Comparison of ENCODE assay signal across 8 cellular contexts in the genomic region with DNA sequence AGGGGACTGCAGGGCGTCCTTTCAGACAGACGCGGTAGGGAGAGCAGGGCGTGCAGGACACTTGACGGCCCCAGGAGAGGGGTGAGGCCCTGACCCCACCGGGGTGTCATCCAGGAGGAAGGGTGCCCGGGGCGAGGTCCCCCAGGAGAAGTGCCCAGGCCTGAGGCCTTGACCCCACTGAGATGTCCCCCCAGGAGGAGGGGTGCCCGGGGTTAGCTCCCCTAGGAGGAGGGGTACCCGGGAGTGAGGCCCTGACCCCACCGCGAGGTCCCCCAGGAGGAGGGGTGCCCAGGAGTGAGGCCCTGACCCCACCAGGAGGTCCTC. TPM values are rescaled to one million over a fixed set of nuclear protein-coding genes. Genes with fewer than 3 reads are reported as not detected.
DNase-seq lines count a peak whose midpoint lies in the region; ATAC-seq and TF ChIP-seq lines count a peak whose summit lies in the region.

No MANE protein-coding gene starts in this region.

- H3K27me3 Mint-ChIP-seq in CD4-positive, CD25-positive, alpha-beta regulatory T cell: no peaks in the 10 kb centered on the region
- H3K27me3 Mint-ChIP-seq in neural progenitor cell (ENCODE audit: insufficient read depth, low read depth): peaks cover 2% of the 10 kb centered on the region

- H3K79me2 ChIP-seq in neural progenitor cell (ENCODE audit: low read depth): no peaks in the 10 kb centered on the region

- H3K4me1 Mint-ChIP-seq in CD4-positive, CD25-positive, alpha-beta regulatory T cell: peaks cover 11 to 52% (median 23%) of the 10 kb centered on the region in 4 donors
- peaks cover 20% of the 10 kb centered on the region for H3K4me1 Mint-ChIP-seq in neural progenitor cell

- no peaks in the 10 kb centered on the region for H4K20me1 ChIP-seq in neural progenitor cell (ENCODE audit: low read depth)

- H3K9me3 ChIP-seq in CD4-positive, CD25-positive, alpha-beta regulatory T cell (ENCODE audit: control insufficient read depth in 2 of 2, low read length in 2 of 2): no peaks in the 10 kb centered on the region
- H3K9me3 ChIP-seq in MG63 (peaks cover 5% of the 10 kb centered on the region), neural progenitor cell (ENCODE audit: low read depth) (no peaks in the 10 kb centered on the region)

- DNase-seq in CD4-positive, CD25-positive, alpha-beta regulatory T cell: no peak
- DNase-seq in MG63: no peak
- DNase-seq in ecto neural progenitor cell (ENCODE audit: low spot score): peak; percentile 48
- DNase-seq in neural progenitor cell (ENCODE audit: low spot score): no peak
- DNase-seq in left lobe of liver (ENCODE audit: low spot score): no peak

- peaks cover 28% of the 10 kb centered on the region for H3K4me1 ChIP-seq in CD4-positive, CD25-positive, alpha-beta regulatory T cell (ENCODE audit: control insufficient read depth, insufficient read depth, low read length, poor library complexity, severe bottlenecking)
- H3K4me1 ChIP-seq in neural progenitor cell: no peaks in the 10 kb centered on the region

- no peak for TF ChIP-seq CTCF in neural progenitor cell (IDR thresholded peaks at IDR 0.05)

- peak overlapping the region; percentile 78 to 96 (median 90) for H3K27ac Mint-ChIP-seq in CD4-positive, CD25-positive, alpha-beta regulatory T cell
- H3K27ac Mint-ChIP-seq in neural progenitor cell: no peak overlapping the region

- H3F3A ChIP-seq in neural progenitor cell (ENCODE audit: low read depth): peaks cover 5% of the 10 kb centered on the region

- H3K9me3 Mint-ChIP-seq in CD4-positive, CD25-positive, alpha-beta regulatory T cell: no peaks in the 10 kb centered on the region
- peaks cover 2% of the 10 kb centered on the region for H3K9me3 Mint-ChIP-seq in neural progenitor cell

- no peaks in the 10 kb centered on the region for H3K27me3 ChIP-seq in CD4-positive, CD25-positive, alpha-beta regulatory T cell (ENCODE audit: control insufficient read depth, insufficient read depth, low read length)
- H3K27me3 ChIP-seq in MG63: no peaks in the 10 kb centered on the region
- H3K27me3 ChIP-seq in neural progenitor cell: no peaks in the 10 kb centered on the region

- peak overlapping the region; percentile 86 to 93 (median 92) for H3K4me3 Mint-ChIP-seq in CD4-positive, CD25-positive, alpha-beta regulatory T cell
- H3K4me3 Mint-ChIP-seq in neural progenitor cell: peak overlapping the region; percentile 85

- no peaks in the 10 kb centered on the region for H3K36me3 Mint-ChIP-seq in CD4-positive, CD25-positive, alpha-beta regulatory T cell
- peaks cover 12% of the 10 kb centered on the region for H3K36me3 Mint-ChIP-seq in neural progenitor cell

- no peaks in the 10 kb centered on the region for H3K36me3 ChIP-seq in CD4-positive, CD25-positive, alpha-beta regulatory T cell (ENCODE audit: control insufficient read depth, insufficient read depth, low read length)
- H3K36me3 ChIP-seq in MG63 (peaks cover 6% of the 10 kb centered on the region), neural progenitor cell (no peaks in the 10 kb centered on the region)

- no peak overlapping the region for H3K9ac ChIP-seq in neural progenitor cell

- H2AFZ ChIP-seq in neural progenitor cell (replicated peaks): peak overlapping the region; percentile 12

- H3K27ac ChIP-seq in CD4-positive, CD25-positive, alpha-beta regulatory T cell (ENCODE audit: insufficient read depth, low read length, poor library complexity, severe bottlenecking): peak overlapping the region; percentile 87
- no peak overlapping the region for H3K27ac ChIP-seq in neural progenitor cell

- peak overlapping the region; percentile 44 for H3K4me3 ChIP-seq in CD4-positive, CD25-positive, alpha-beta regulatory T cell (ENCODE audit: low read depth, low read length)
- peak overlapping the region; percentile 35 for H3K4me3 ChIP-seq in MG63
- H3K4me3 ChIP-seq in neural progenitor cell: peak overlapping the region; percentile 74

- peak overlapping the region; percentile 69 for H3K4me2 ChIP-seq in neural progenitor cell

- ATAC-seq in CD4-positive, CD25-positive, alpha-beta regulatory T cell (ENCODE audit: low read depth in 2 of 2): no peak
- ATAC-seq in HG03095 (IDR thresholded peaks at IDR 0.05; ENCODE audit: unreplicated experiment) (no peak), left lobe of liver (no peak), HG03520 (IDR thresholded peaks at IDR 0.05; ENCODE audit: unreplicated experiment) (no peak), GM19324 (IDR thresholded peaks at IDR 0.05; ENCODE audit: low FRiP score, unreplicated experiment) (no peak)

RNA-seq across cellular contexts. Expression of gene METRNL, which starts 27.2 kb away (rescaled TPM):
- 22.7 TPM for total RNA-seq in CD4-positive, CD25-positive, alpha-beta regulatory T cell
- polyA plus RNA-seq in CD4-positive, CD25-positive, alpha-beta regulatory T cell: 1 to 10 TPM in 1 of 4 donors, under 1 TPM in 3; 0.47 to 3.1 (median 0.74) TPM
- 191 and 238 TPM in 2 replicates for total RNA-seq in MG63 (2014; rRNA removed; shearing (Covaris generic); ENCODE audit: low replicate concordance)
- 3.6 and 12.9 TPM in 2 replicates for total RNA-seq in neural progenitor cell (ENCODE audit: low replicate concordance)
- 4.7 TPM for total RNA-seq in left lobe of liver
